In the genomic region with DNA sequence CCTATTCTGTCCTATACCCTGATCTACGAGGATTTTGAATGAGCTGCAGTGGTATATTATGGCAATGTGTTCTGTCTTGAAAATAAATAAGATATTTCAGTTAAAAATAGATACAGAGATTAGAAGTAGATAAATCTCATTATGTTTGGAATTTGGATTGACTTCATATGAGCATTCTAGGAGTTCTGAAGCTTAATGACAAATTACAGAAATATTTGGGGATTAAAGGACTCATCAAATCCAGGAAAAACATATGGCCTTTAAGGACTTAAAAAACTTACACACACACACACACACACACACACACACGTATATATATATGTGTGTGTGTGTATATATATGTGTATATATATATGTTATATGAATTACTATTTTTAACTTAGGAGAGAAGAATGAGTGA, we compare ENCODE assay signal across 19 cellular contexts.
"Had no signal": no experiment of that assay in that cellular context is flagged by ENCODE, and none has a peak within 500 bp of the region (broad histone marks: within the 10 kb centered on the region; RNA-seq: fewer than 3 reads in every experiment).

No MANE protein-coding gene starts in this region.

- ATAC-seq: esophagus mucosa, foreskin keratinocyte, left ventricle myocardium superior, right lobe of liver had no signal

- H3K9me3 ChIP-seq: prostate gland, thoracic aorta, transverse colon had no signal

- H2AFZ ChIP-seq: parathyroid adenoma had no signal

- H3K4me1 ChIP-seq: parathyroid adenoma, prostate gland, right lobe of liver had no signal

- H3K9ac ChIP-seq: parathyroid adenoma had no signal

- H3K36me3 ChIP-seq: prostate gland, right lobe of liver, stomach, thoracic aorta, transverse colon had no signal

- H3K27ac ChIP-seq: foreskin keratinocyte, parathyroid adenoma, prostate gland, right lobe of liver, stomach, thoracic aorta, transverse colon had no signal

- DNase-seq: cortex of kidney; effector memory CD4-positive, alpha-beta T cell; immature natural killer cell; left ventricle myocardium superior; mesenchymal stem cell; midbrain; occipital lobe; right lobe of liver; stimulated activated CD4-positive, alpha-beta T cell treated with anti-CD3 and anti-CD28 coated beads, Interleukin-12 subunit alpha, Interleukin-12 subunit beta, amount 100 ng/mL, for 4 hours; stimulated activated naive CD4-positive, alpha-beta T cell; stomach; substantia nigra; transverse colon had no signal

- H3K79me2 ChIP-seq: parathyroid adenoma had no signal

- H3K4me3 ChIP-seq: lung, prostate gland, right lobe of liver, stomach, thoracic aorta, transverse colon had no signal

- H3K27me3 ChIP-seq: foreskin keratinocyte, right lobe of liver, stomach, transverse colon had no signal
